ENCODE assay signal across 8 cellular contexts in genomic region chr7:23474098-23474828, GRCh38. TPM values are rescaled to one million over a fixed set of nuclear protein-coding genes. Genes with fewer than 3 reads are reported as not detected.
DNase-seq lines count a peak whose midpoint lies in the region; ATAC-seq and TF ChIP-seq lines count a peak whose summit lies in the region.

No MANE protein-coding gene starts in this region.

- H3K27ac Mint-ChIP-seq in central memory CD8-positive, alpha-beta T cell (ENCODE audit: low read depth), result peak overlapping the region; percentile 13

- peaks cover 18 to 42% of the 10 kb centered on the region in 2 donors for H3K4me1 ChIP-seq in left lung

- no peaks in the 10 kb centered on the region for H3K9me3 ChIP-seq in left lung

- intact Hi-C loops in left lung (cut with DNase I), result no loop called here

- H3K4me3 Mint-ChIP-seq in central memory CD8-positive, alpha-beta T cell, result peak overlapping the region; percentile 47

- H3K27ac ChIP-seq in left lung, result no peak overlapping the region

- ATAC-seq in GM18520 (IDR thresholded peaks at IDR 0.05; ENCODE audit: unreplicated experiment) (peak; percentile 67), HG02938 (IDR thresholded peaks at IDR 0.05; ENCODE audit: unreplicated experiment) (peak; percentile 59), left lung (peak; percentile 91)
- ATAC-seq in central memory CD8-positive, alpha-beta T cell (replicated peaks; ENCODE audit: extremely low read depth, poor library complexity, severe bottlenecking), result no peak

- peaks cover 26% of the 10 kb centered on the region for H3K36me3 Mint-ChIP-seq in central memory CD8-positive, alpha-beta T cell (ENCODE audit: insufficient read depth)

- H3K27me3 ChIP-seq in left lung, result peaks cover 97 to 100% of the 10 kb centered on the region in 2 donors

- peak overlapping the region; percentile 5 to 48 for H3K4me3 ChIP-seq in left lung

- H3K4me1 Mint-ChIP-seq in central memory CD8-positive, alpha-beta T cell, result peaks cover 13% of the 10 kb centered on the region

- H3K36me3 ChIP-seq in left lung, result no peaks in the 10 kb centered on the region

- no peaks in the 10 kb centered on the region for H3K9me3 Mint-ChIP-seq in central memory CD8-positive, alpha-beta T cell

- H3K27me3 Mint-ChIP-seq in central memory CD8-positive, alpha-beta T cell, result peaks cover 82% of the 10 kb centered on the region

- TF ChIP-seq CTCF in left lung (IDR thresholded peaks at IDR 0.05), result no peak

- DNase-seq in AG08396 (ENCODE audit: low spot score), result peak; percentile 97
- DNase-seq in NCI-H1436 (lab: John Stamatoyannopoulos, UW), result peak; percentile 96
- DNase-seq in SW480 (ENCODE audit: low spot score), result peak; percentile 99
- DNase-seq in central memory CD8-positive, alpha-beta T cell (ENCODE audit: low spot score in 2 of 2), result no peak
- peak; percentile 85 to 94 for DNase-seq in left lung
- DNase-seq in stimulated activated CD8-positive, alpha-beta memory T cell treated with anti-CD3 and anti-CD28 coated beads, Interleukin-7, amount 100 ng/mL, for 24 hours (ENCODE audit: low read depth), result peak; percentile 32

RNA-seq across cellular contexts. Expression of gene IGF2BP3, which starts 4.0 kb away (rescaled TPM):
- 1 to 10 TPM; 1.8 to 2.0 TPM for total RNA-seq in left lung

RNA-seq across cellular contexts. Expression of gene TRA2A, which starts 57.5 kb away (rescaled TPM):
- 10 to 100 TPM; 68.1 to 75.8 TPM for total RNA-seq in left lung

Comparison
In these comparisons a context has a peak if more than half of its experiments do, and no peak if none do; other contexts are left out.
1. DNase-seq: peak in AG08396 (single experiment), NCI-H1436 (single experiment), SW480 (single experiment), left lung (2 of 2) and stimulated activated CD8-positive, alpha-beta memory T cell treated with anti-CD3 and anti-CD28 coated beads, Interleukin-7, amount 100 ng/mL, for 24 hours (single experiment); none in central memory CD8-positive, alpha-beta T cell (0 of 2).